11 cellular contexts compared by ENCODE assay signal in the genomic region with DNA sequence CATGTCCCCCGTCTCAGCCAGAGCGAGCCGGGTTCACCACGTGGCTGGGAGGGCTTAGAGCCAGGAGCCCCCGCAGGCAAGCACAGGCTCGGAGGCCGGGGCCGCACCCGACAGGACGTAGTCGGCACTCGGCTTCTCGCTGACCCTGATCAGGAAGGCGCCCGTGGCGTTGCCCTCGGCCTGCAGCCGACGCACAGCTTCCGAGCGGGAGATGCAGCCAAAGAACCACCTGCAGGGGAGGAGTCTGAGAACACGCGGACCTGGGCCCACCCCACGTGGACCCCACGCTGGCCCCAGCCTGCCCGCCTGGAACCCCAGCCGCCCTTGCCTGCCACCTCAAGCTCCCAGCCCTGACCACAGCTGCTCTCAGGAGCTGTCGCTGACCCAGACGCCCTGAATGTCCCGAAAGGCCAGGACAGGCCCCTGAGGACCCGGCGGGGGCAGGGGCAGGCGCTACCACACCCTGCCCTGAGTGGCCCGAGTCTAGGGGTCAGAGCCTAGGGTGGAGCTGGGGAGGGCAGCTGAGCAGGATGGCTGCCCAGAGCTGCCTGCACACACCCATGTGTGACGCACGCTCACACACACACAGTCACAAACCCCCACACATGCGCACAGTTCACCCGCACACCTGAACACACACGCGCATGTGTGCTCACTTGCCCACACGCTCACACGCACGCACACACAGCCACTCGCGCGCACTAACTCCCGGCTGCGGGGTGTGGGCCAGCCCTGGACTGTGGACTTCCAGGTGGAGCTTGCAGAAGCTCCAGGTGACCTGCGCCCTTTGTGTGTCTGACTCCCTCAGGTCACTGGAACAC. TPM values are rescaled to one million over a fixed set of nuclear protein-coding genes. Genes with fewer than 3 reads are reported as not detected.
DNase-seq lines count a peak whose midpoint lies in the region; ATAC-seq, FAIRE-seq and TF ChIP-seq lines count a peak whose summit lies in the region.
"Had no signal": no experiment of that assay in that cellular context is flagged by ENCODE, and none has a peak within 500 bp of the region (broad histone marks: within the 10 kb centered on the region; RNA-seq: fewer than 3 reads in every experiment).

No MANE protein-coding gene starts in this region.

- no peaks in the 10 kb centered on the region for H3K79me2 ChIP-seq in endothelial cell of umbilical vein (ENCODE audit: control insufficient read depth, insufficient read depth, low read length)

- POLR2A ChIA-PET in endothelial cell of umbilical vein (lab: Charles Lee) = no interaction called here

- no peak for FAIRE-seq in endothelial cell of umbilical vein (lab: Jason Lieb, UNC)

- H3K4me3 ChIP-seq in endothelial cell of umbilical vein (replicated peaks in 1 of 3; ENCODE audit: insufficient read depth in 1 of 3, low read depth in 1 of 3, low read length in 3 of 3) (no peak overlapping the region), skin epidermis (peak overlapping the region in 3 of 7 experiments; percentile 3 to 15 (median 15)), sigmoid colon (no peak overlapping the region)
- H3K4me3 ChIP-seq: lung, MG63, smooth muscle cell had no signal

- H3K27me3 ChIP-seq in endothelial cell of umbilical vein (ENCODE audit: control insufficient read depth in 2 of 2, insufficient read depth in 2 of 2, low read length in 2 of 2) (no peaks in the 10 kb centered on the region), sigmoid colon (peaks cover 13 to 53% (median 41%) of the 10 kb centered on the region in 3 donors)
- H3K27me3 ChIP-seq: MG63 had no signal

- H3K9ac ChIP-seq in endothelial cell of umbilical vein (replicated peaks; ENCODE audit: extremely low read depth, insufficient read depth, low read length) = no peak overlapping the region

- dilution Hi-C loops in endothelial cell of umbilical vein (cut with MboI; ENCODE audit: extremely low pct_ligation_motif_present, low sequenced_read_pairs) = no loop called here

- TF ChIP-seq CTCF in endothelial cell of umbilical vein (IDR thresholded peaks at IDR 0.05; ENCODE audit: extremely low read depth in 1 of 2, insufficient read depth in 1 of 2, low read depth in 1 of 2, low read length in 2 of 2) (no peak), sigmoid colon (IDR thresholded peaks at IDR 0.05) (no peak)

- H3K27ac ChIP-seq in endothelial cell of umbilical vein (ENCODE audit: insufficient read depth, low read depth, low read length) (no peak overlapping the region), skin epidermis (peak overlapping the region in 16 of 21 experiments; percentile 20 to 87 (median 61)), sigmoid colon (no peak overlapping the region)

- intact Hi-C loops in endothelial cell of umbilical vein (cut with micrococcal nuclease) (no loop called here), sigmoid colon (cut with DNase I) (no loop called here)

- no peaks in the 10 kb centered on the region for H3K9me1 ChIP-seq in endothelial cell of umbilical vein (replicated peaks; ENCODE audit: control insufficient read depth, extremely low read depth, insufficient read depth, low read length)

- no peak overlapping the region for H2AFZ ChIP-seq in endothelial cell of umbilical vein (ENCODE audit: low read depth, low read length)

- peak; percentile 16 for DNase-seq in activated T-cell treated with anti-CD3 and anti-CD28 coated beads, Interleukin-2, amount 50 U/mL, for 1 hour
- DNase-seq in activated T-cell treated with anti-CD3 and anti-CD28 coated beads, Interleukin-2, amount 50 U/mL, for 48 hours = no peak
- no peak for DNase-seq in endothelial cell of umbilical vein (ENCODE audit: low read depth, low spot score)
- no peak for DNase-seq in sigmoid colon
- DNase-seq: MG63; stimulated activated naive CD4-positive, alpha-beta T cell; T-helper 9 cell had no signal

- CTCF ChIA-PET in endothelial cell of umbilical vein (lab: Charles Lee) = interaction anchor here (0.9 to 5.7 kb wide), 3 partner anchors 38 to 440 kb away, joined by 4 to 89 read pairs (median 30); no protein-coding TSS in a partner anchor

- H3K9me3 ChIP-seq in endothelial cell of umbilical vein (replicated peaks; ENCODE audit: control insufficient read depth, insufficient read depth, low read length) (no peaks in the 10 kb centered on the region), sigmoid colon (no peaks in the 10 kb centered on the region)
- H3K9me3 ChIP-seq: MG63 had no signal

- H3K4me1 ChIP-seq in endothelial cell of umbilical vein (ENCODE audit: control insufficient read depth, extremely low read depth, insufficient read depth, low read length) (no peaks in the 10 kb centered on the region), sigmoid colon (peaks cover 0 to 11% (median 9%) of the 10 kb centered on the region in 4 donors)

- no peak overlapping the region for H3K4me2 ChIP-seq in endothelial cell of umbilical vein (ENCODE audit: insufficient read depth, low read length)
- H3K4me2 ChIP-seq: smooth muscle cell had no signal

- TF ChIP-seq EP300 in sigmoid colon (IDR thresholded peaks at IDR 0.05) = no peak

- H3K36me3 ChIP-seq in endothelial cell of umbilical vein (ENCODE audit: control insufficient read depth in 2 of 2, extremely low read depth in 1 of 2, insufficient read depth in 2 of 2, low read length in 2 of 2) (no peaks in the 10 kb centered on the region), sigmoid colon (no peaks in the 10 kb centered on the region)
- H3K36me3 ChIP-seq: MG63 had no signal

- WGBS in sigmoid colon, 2 donors = 11 to 62% methylated on average over 49 of the region's 49 CpGs

- no peaks in the 10 kb centered on the region for H4K20me1 ChIP-seq in endothelial cell of umbilical vein (replicated peaks; ENCODE audit: control insufficient read depth, extremely low read depth, insufficient read depth, low read length)

- no peak for ATAC-seq in HG02759 (IDR thresholded peaks at IDR 0.05; ENCODE audit: unreplicated experiment)

- TF ChIP-seq POLR2A in endothelial cell of umbilical vein (IDR thresholded peaks at IDR 0.05; ENCODE audit: low read depth, low read length) (no peak), sigmoid colon (IDR thresholded peaks at IDR 0.05) (peak in 1 of 2 donors; percentile 62)

- no TSS peak for BruUV-seq in endothelial cell of umbilical vein (replicated peaks; lab: Mats Ljungman, UMichigan)

RNA-seq across cellular contexts. Expression of gene PTK6, which starts 2.1 kb away (rescaled TPM):
- 0.18 TPM in 1 of 2 replicates, not detected in the other for total RNA-seq in endothelial cell of umbilical vein
- polyA plus RNA-seq in endothelial cell of umbilical vein = 0.05 TPM in 1 of 2 replicates, not detected in the other
- 0.03 TPM in 1 of 2 replicates, not detected in the other for polyA plus RNA-seq in endothelial cell of umbilical vein (2011; cell fraction: cytosol; rRNA removed)
- polyA plus RNA-seq in endothelial cell of umbilical vein (2011; cell fraction: nucleus; rRNA removed) = 0.05 and 0.10 TPM in 2 replicates
- 0.08 TPM in 1 of 2 replicates, not detected in the other for polyA plus RNA-seq in endothelial cell of umbilical vein (2012)
- polyA minus RNA-seq in endothelial cell of umbilical vein = not detected in 2 replicates
- polyA minus RNA-seq in endothelial cell of umbilical vein (2011; cell fraction: cytosol; rRNA and poly(A)+ RNA removed) = 6.3 TPM
- polyA minus RNA-seq in endothelial cell of umbilical vein (2011; cell fraction: nucleus; rRNA and poly(A)+ RNA removed) = not detected in 2 replicates
- under 1 TPM in 2 of 4 donors, not detected in 2; 0.28 to 0.36 TPM for total RNA-seq in sigmoid colon
- 10 to 100 TPM; 59.5 to 80.7 (median 73.3) TPM for polyA plus RNA-seq in sigmoid colon
- total RNA-seq: smooth muscle cell had no signal

RNA-seq across cellular contexts. Expression of gene SRMS, which starts 12.5 kb away (rescaled TPM):
- total RNA-seq in endothelial cell of umbilical vein (not detected in 2 replicates), sigmoid colon (not detected)
- polyA plus RNA-seq in endothelial cell of umbilical vein (not detected in 2 replicates), sigmoid colon (1 to 10 TPM in 1 of 3 donors, under 1 TPM in 1, not detected in 1; 0.19 to 2.4 TPM)
- polyA plus RNA-seq in endothelial cell of umbilical vein (2011; cell fraction: cytosol; rRNA removed) = not detected in 2 replicates
- not detected in 2 replicates for polyA plus RNA-seq in endothelial cell of umbilical vein (2011; cell fraction: nucleus; rRNA removed)
- polyA plus RNA-seq in endothelial cell of umbilical vein (2012) = not detected in 2 replicates
- polyA minus RNA-seq in endothelial cell of umbilical vein = not detected in 2 replicates
- 1.0 TPM for polyA minus RNA-seq in endothelial cell of umbilical vein (2011; cell fraction: cytosol; rRNA and poly(A)+ RNA removed)
- polyA minus RNA-seq in endothelial cell of umbilical vein (2011; cell fraction: nucleus; rRNA and poly(A)+ RNA removed) = not detected in 2 replicates
- total RNA-seq: lung, smooth muscle cell had no signal
- polyA plus RNA-seq: smooth muscle cell had no signal

RNA-seq across cellular contexts. Expression of gene PPDPF, which starts 14.5 kb away (rescaled TPM):
- 219 and 233 TPM in 2 replicates for total RNA-seq in endothelial cell of umbilical vein
- polyA plus RNA-seq in endothelial cell of umbilical vein = 52.2 and 58.9 TPM in 2 replicates
- 45.1 and 65.2 TPM in 2 replicates for polyA plus RNA-seq in endothelial cell of umbilical vein (2011; cell fraction: cytosol; rRNA removed)
- polyA plus RNA-seq in endothelial cell of umbilical vein (2011; cell fraction: nucleus; rRNA removed) = 17.7 and 20.9 TPM in 2 replicates
- 133 and 198 TPM in 2 replicates for polyA plus RNA-seq in endothelial cell of umbilical vein (2012)
- 7.2 and 13.5 TPM in 2 replicates for polyA minus RNA-seq in endothelial cell of umbilical vein
- 221 TPM for polyA minus RNA-seq in endothelial cell of umbilical vein (2011; cell fraction: cytosol; rRNA and poly(A)+ RNA removed)
- polyA minus RNA-seq in endothelial cell of umbilical vein (2011; cell fraction: nucleus; rRNA and poly(A)+ RNA removed) = 15.1 and 30.4 TPM in 2 replicates
- 100 to 1,000 TPM in 3 of 4 donors, 10 to 100 TPM in 1; 82.8 to 244 (median 146) TPM for total RNA-seq in sigmoid colon
- polyA plus RNA-seq in sigmoid colon = 1,000 to 10,000 TPM in 2 of 3 donors, 100 to 1,000 TPM in 1; 658 to 1,688 (median 1,153) TPM

RNA-seq across cellular contexts. Expression of gene FNDC11, which starts 18.9 kb away (rescaled TPM):
- total RNA-seq in endothelial cell of umbilical vein = 0.51 and 0.71 TPM in 2 replicates
- 1.9 and 3.4 TPM in 2 replicates for polyA plus RNA-seq in endothelial cell of umbilical vein
- polyA plus RNA-seq in endothelial cell of umbilical vein (2011; cell fraction: cytosol; rRNA removed) = 0.70 and 1.0 TPM in 2 replicates
- 2.7 and 3.0 TPM in 2 replicates for polyA plus RNA-seq in endothelial cell of umbilical vein (2011; cell fraction: nucleus; rRNA removed)
- polyA plus RNA-seq in endothelial cell of umbilical vein (2012) = 0.44 and 1.9 TPM in 2 replicates
- 0.30 and 0.56 TPM in 2 replicates for polyA minus RNA-seq in endothelial cell of umbilical vein
- polyA minus RNA-seq in endothelial cell of umbilical vein (2011; cell fraction: cytosol; rRNA and poly(A)+ RNA removed) = 0.61 TPM
- 0.38 and 0.96 TPM in 2 replicates for polyA minus RNA-seq in endothelial cell of umbilical vein (2011; cell fraction: nucleus; rRNA and poly(A)+ RNA removed)
- total RNA-seq in sigmoid colon = under 1 TPM; 0.16 to 0.55 (median 0.45) TPM
- polyA plus RNA-seq in sigmoid colon = under 1 TPM in 2 of 3 donors, not detected in 1; under 0.01 to 0.47 TPM

RNA-seq across cellular contexts. Expression of gene EEF1A2, which starts 36.2 kb away (rescaled TPM):
- total RNA-seq in endothelial cell of umbilical vein (2.9 and 3.4 TPM in 2 replicates), sigmoid colon (10 to 100 TPM in 2 of 4 donors, 1 to 10 TPM in 2; 4.6 to 14.3 (median 11.0) TPM)
- polyA plus RNA-seq in endothelial cell of umbilical vein (2.7 and 2.9 TPM in 2 replicates), sigmoid colon (1 to 10 TPM; 2.8 to 7.8 (median 4.2) TPM)
- 3.0 and 3.1 TPM in 2 replicates for polyA plus RNA-seq in endothelial cell of umbilical vein (2011; cell fraction: cytosol; rRNA removed)
- 1.5 and 2.5 TPM in 2 replicates for polyA plus RNA-seq in endothelial cell of umbilical vein (2011; cell fraction: nucleus; rRNA removed)
- 10.1 and 24.4 TPM in 2 replicates for polyA plus RNA-seq in endothelial cell of umbilical vein (2012)
- polyA minus RNA-seq in endothelial cell of umbilical vein = 3.2 and 3.4 TPM in 2 replicates
- 64.3 TPM for polyA minus RNA-seq in endothelial cell of umbilical vein (2011; cell fraction: cytosol; rRNA and poly(A)+ RNA removed)
- polyA minus RNA-seq in endothelial cell of umbilical vein (2011; cell fraction: nucleus; rRNA and poly(A)+ RNA removed) = 0.48 and 1.3 TPM in 2 replicates

Comparison
In these comparisons a context has a peak if more than half of its experiments do, and no peak if none do; other contexts are left out.
1. H3K27ac ChIP-seq: peak in skin epidermis (16 of 21); none in endothelial cell of umbilical vein (single experiment) and sigmoid colon (0 of 4).